21 cellular contexts compared by ENCODE assay signal in genomic region chrX:107207089-107207488, GRCh38. TPM values are rescaled to one million over a fixed set of nuclear protein-coding genes. Genes with fewer than 3 reads are reported as not detected.
DNase-seq lines count a peak whose midpoint lies in the region; ATAC-seq and TF ChIP-seq lines count a peak whose summit lies in the region.
"Had no signal": no experiment of that assay in that cellular context is flagged by ENCODE, and none has a peak within 500 bp of the region (broad histone marks: within the 10 kb centered on the region; RNA-seq: fewer than 3 reads in every experiment).

No MANE protein-coding gene starts in this region.

- no peaks in the 10 kb centered on the region for H3F3A ChIP-seq in SK-N-SH (replicated peaks; ENCODE audit: insufficient read depth)

- no peak overlapping the region for H3K9ac ChIP-seq in SK-N-SH

- peaks cover 2% of the 10 kb centered on the region for H3K27me3 Mint-ChIP-seq in IgD-negative memory B cell
- no peaks in the 10 kb centered on the region for H3K27me3 Mint-ChIP-seq in activated T-helper 17 cell treated with anti-CD3 and anti-CD28 coated beads, Interleukin-2, amount 50 U/mL, for 72 hours
- peaks cover 0 to 3% (median 0%) of the 10 kb centered on the region in 5 donors for H3K27me3 Mint-ChIP-seq in naive thymus-derived CD4-positive, alpha-beta T cell

- H3K27ac ChIP-seq in SK-N-SH (ENCODE audit: low read depth in 2 of 2, low read length in 1 of 2) = no peak overlapping the region
- H3K27ac ChIP-seq in naive thymus-derived CD4-positive, alpha-beta T cell (ENCODE audit: low read depth, low read length) = no peak overlapping the region

- DNase-seq in SK-N-SH (no peak), HEK293T (ENCODE audit: extremely low spot score) (no peak)
- no peak for DNase-seq in naive thymus-derived CD4-positive, alpha-beta T cell
- DNase-seq: AML-193, IMR-90, Kasumi-1, NCI-H446 treated with DMSO at 0.1 percent for 48 hours, RPMI8226, SHP77 had no signal

- CTCF ChIA-PET in SK-N-SH (lab: Yijun Ruan, JAX) = no interaction called here
- CTCF ChIA-PET in naive thymus-derived CD4-positive, alpha-beta T cell (lab: Charles Lee) = no interaction called here
- CTCF ChIA-PET in HEK293T (lab: Yijun Ruan, JAX) = interaction anchor here (0.6 kb wide), 1 partner anchor 959 kb away, joined by 3 read pairs; no protein-coding TSS in a partner anchor

- TF ChIP-seq CTCF in SK-N-SH (IDR thresholded peaks at IDR 0.05) = no peak

- H3K27ac Mint-ChIP-seq in IgD-negative memory B cell = peak overlapping the region in 1 of 3 donors; percentile 97
- peak overlapping the region; percentile 56 for H3K27ac Mint-ChIP-seq in activated T-helper 17 cell treated with anti-CD3 and anti-CD28 coated beads, Interleukin-2, amount 50 U/mL, for 72 hours
- H3K27ac Mint-ChIP-seq in naive thymus-derived CD4-positive, alpha-beta T cell = peak overlapping the region in 2 of 9 donors; percentile 62 to 82
- H3K27ac Mint-ChIP-seq: GM23338 had no signal

- H3K9me3 Mint-ChIP-seq in IgD-negative memory B cell = peaks cover 0 to 3% (median 0%) of the 10 kb centered on the region in 3 donors
- H3K9me3 Mint-ChIP-seq in activated T-helper 17 cell treated with anti-CD3 and anti-CD28 coated beads, Interleukin-2, amount 50 U/mL, for 72 hours = no peaks in the 10 kb centered on the region
- H3K9me3 Mint-ChIP-seq in naive thymus-derived CD4-positive, alpha-beta T cell = no peaks in the 10 kb centered on the region
- H3K9me3 Mint-ChIP-seq: GM23338 had no signal

- POLR2A ChIA-PET in SK-N-SH (lab: Yijun Ruan, JAX) = no interaction called here
- POLR2A ChIA-PET in naive thymus-derived CD4-positive, alpha-beta T cell (lab: Charles Lee) = no interaction called here
- POLR2A ChIA-PET in HEK293T (lab: Yijun Ruan, JAX) = no interaction called here

- no peak for TF ChIP-seq RAD21 in SK-N-SH (IDR thresholded peaks at IDR 0.05; ENCODE audit: low read length)

- peaks cover 0 to 8% (median 4%) of the 10 kb centered on the region in 3 donors for H3K4me1 Mint-ChIP-seq in IgD-negative memory B cell
- no peaks in the 10 kb centered on the region for H3K4me1 Mint-ChIP-seq in activated T-helper 17 cell treated with anti-CD3 and anti-CD28 coated beads, Interleukin-2, amount 50 U/mL, for 72 hours
- H3K4me1 Mint-ChIP-seq in naive thymus-derived CD4-positive, alpha-beta T cell = peaks cover 0 to 11% (median 3%) of the 10 kb centered on the region in 7 donors

- no peak for TF ChIP-seq EP300 in SK-N-SH (IDR thresholded peaks at IDR 0.05; ENCODE audit: borderline replicate concordance in 1 of 2, low read depth in 1 of 2, low read length in 1 of 2)

- peak overlapping the region in 3 of 4 donors; percentile 21 to 96 (median 37) for H3K4me3 Mint-ChIP-seq in IgD-negative memory B cell
- no peak overlapping the region for H3K4me3 Mint-ChIP-seq in activated T-helper 17 cell treated with anti-CD3 and anti-CD28 coated beads, Interleukin-2, amount 50 U/mL, for 72 hours
- H3K4me3 Mint-ChIP-seq in naive thymus-derived CD4-positive, alpha-beta T cell = peak overlapping the region in 6 of 10 donors; percentile 25 to 93 (median 90)

- 65% methylated on average over 7 of the region's 7 CpGs for WGBS in SK-N-SH (ENCODE audit: low lambda C conversion rate)

- no peaks in the 10 kb centered on the region for H3K9me2 ChIP-seq in SK-N-SH

- H3K4me3 ChIP-seq in SK-N-SH (ENCODE audit: low read depth in 2 of 2, low read length in 1 of 2) = no peak overlapping the region
- no peak overlapping the region for H3K4me3 ChIP-seq in naive thymus-derived CD4-positive, alpha-beta T cell (ENCODE audit: low read length)
- H3K4me3 ChIP-seq: GM23338 had no signal

- intact Hi-C loops in naive thymus-derived CD4-positive, alpha-beta T cell (cut with micrococcal nuclease) = loop anchor here (5.0 to 10.0 kb wide), 2 partner anchors 212 to 420 kb away; partner anchors contain the start of gene PRPS1 (in 1 of the 2)

- 0 out of 2 replicates have a peak overlapping the region, but pooled peaks have one; percentile 29 for H2AFZ ChIP-seq in SK-N-SH (ENCODE audit: low read depth)
- H2AFZ ChIP-seq: GM23338 had no signal

- no peak overlapping the region for H3K4me2 ChIP-seq in SK-N-SH
- H3K4me2 ChIP-seq: GM23338 had no signal

- no peak for ATAC-seq in SK-N-SH treated with all-trans-retinoic acid at 6 μM for 48 hours
- no peak for ATAC-seq in activated T-helper 17 cell treated with anti-CD3 and anti-CD28 coated beads, Interleukin-2, amount 50 U/mL, for 72 hours (replicated peaks)
- no peak for ATAC-seq in naive thymus-derived CD4-positive, alpha-beta T cell
- ATAC-seq in GM21381 (IDR thresholded peaks at IDR 0.05; ENCODE audit: unreplicated experiment) = no peak
- no peak for ATAC-seq in HG02642 (IDR thresholded peaks at IDR 0.05; ENCODE audit: poor library complexity, unreplicated experiment)

- peaks cover 11% of the 10 kb centered on the region; the same call in 1 of the 2 replicates for H3K27me3 ChIP-seq in SK-N-SH (ENCODE audit: insufficient read depth)
- no peaks in the 10 kb centered on the region for H3K27me3 ChIP-seq in naive thymus-derived CD4-positive, alpha-beta T cell (ENCODE audit: control insufficient read depth in 2 of 2, insufficient read depth in 2 of 2, low read length in 2 of 2)

- no peaks in the 10 kb centered on the region for H3K36me3 Mint-ChIP-seq in IgD-negative memory B cell
- no peaks in the 10 kb centered on the region for H3K36me3 Mint-ChIP-seq in activated T-helper 17 cell treated with anti-CD3 and anti-CD28 coated beads, Interleukin-2, amount 50 U/mL, for 72 hours (ENCODE audit: low read depth)
- H3K36me3 Mint-ChIP-seq in naive thymus-derived CD4-positive, alpha-beta T cell = no peaks in the 10 kb centered on the region

- H3K4me1 ChIP-seq in SK-N-SH (ENCODE audit: control insufficient read depth in 1 of 2, insufficient read depth in 2 of 2, low read depth in 1 of 2, low read length in 1 of 2) = no peaks in the 10 kb centered on the region
- no peaks in the 10 kb centered on the region for H3K4me1 ChIP-seq in naive thymus-derived CD4-positive, alpha-beta T cell (ENCODE audit: control insufficient read depth in 2 of 2, insufficient read depth in 2 of 2, low read length in 2 of 2)

- H3K79me2 ChIP-seq in SK-N-SH (ENCODE audit: insufficient read depth) = no peaks in the 10 kb centered on the region

- H3K9me3 ChIP-seq in SK-N-SH = no peaks in the 10 kb centered on the region
- H3K9me3 ChIP-seq in naive thymus-derived CD4-positive, alpha-beta T cell (ENCODE audit: control insufficient read depth in 2 of 3, low read length in 3 of 3) = no peaks in the 10 kb centered on the region
- H3K9me3 ChIP-seq: HAP-1 had no signal

- H4K20me1 ChIP-seq in SK-N-SH (ENCODE audit: insufficient read depth) = no peaks in the 10 kb centered on the region

- H3K36me3 ChIP-seq in SK-N-SH (replicated peaks in 1 of 2; ENCODE audit: control insufficient read depth in 1 of 2, insufficient read depth in 2 of 2, low read length in 1 of 2) = no peaks in the 10 kb centered on the region
- H3K36me3 ChIP-seq in naive thymus-derived CD4-positive, alpha-beta T cell (ENCODE audit: control insufficient read depth in 2 of 3, insufficient read depth in 3 of 3, low read length in 3 of 3) = no peaks in the 10 kb centered on the region
- H3K36me3 ChIP-seq: HAP-1 had no signal

TF ChIP-seq in SK-N-SH, 30 proteins besides CTCF, POLR2A, EP300 and RAD21:
- TF ChIP-seq SMC3 (IDR thresholded peaks at IDR 0.05; ENCODE audit: low read depth, low read length) = no peak
- no peak for TF ChIP-seq TCF12 (IDR thresholded peaks at IDR 0.05)

TF ChIP-seq in SK-N-SH treated with all-trans-retinoic acid at 6 μM for 48 hours, 23 proteins besides CTCF, POLR2A, EP300 and RAD21 (continues in another document):
- no peak for TF ChIP-seq ARNTL (CRISPR knock-in tag; IDR thresholded peaks at IDR 0.05; ENCODE audit: borderline replicate concordance, low read depth)

TF ChIP-seq in HEK293T, 16 proteins besides CTCF, POLR2A, EP300 and RAD21 (continues in another document):
- no peak for TF ChIP-seq SP1 (IDR thresholded peaks at IDR 0.05)
- no peak for TF ChIP-seq LEF1 (IDR thresholded peaks at IDR 0.05; ENCODE audit: borderline replicate concordance)
- no peak for TF ChIP-seq PKNOX1 (IDR thresholded peaks at IDR 0.05)
- no peak for TF ChIP-seq CTBP1 (IDR thresholded peaks at IDR 0.05; ENCODE audit: borderline replicate concordance)
- TF ChIP-seq TARDBP (IDR thresholded peaks at IDR 0.05) = no peak
- TF ChIP-seq NFRKB (IDR thresholded peaks at IDR 0.05) = no peak
- no peak for TF ChIP-seq L3MBTL2 (conservative IDR thresholded peaks at IDR 0.05)
- no peak for TF ChIP-seq FOXK2 (IDR thresholded peaks at IDR 0.05)
- TF ChIP-seq ARNT (IDR thresholded peaks at IDR 0.05) = no peak
- TF ChIP-seq SUZ12 (IDR thresholded peaks at IDR 0.05) = no peak
- no peak for TF ChIP-seq FOXM1 (IDR thresholded peaks at IDR 0.05; ENCODE audit: borderline replicate concordance)
- TF ChIP-seq ZNF384 (IDR thresholded peaks at IDR 0.05) = no peak
- no peak for TF ChIP-seq ELF4 (IDR thresholded peaks at IDR 0.05)
- TF ChIP-seq HDGF (IDR thresholded peaks at IDR 0.05; ENCODE audit: borderline replicate concordance) = no peak
- no peak for TF ChIP-seq FOXA1 (IDR thresholded peaks at IDR 0.05)

RNA-seq across cellular contexts. Expression of gene DNAAF6, which starts 0.7 kb away (rescaled TPM):
- polyA plus RNA-seq in SK-N-SH (2012; rRNA removed) = not detected in 2 replicates
- polyA plus RNA-seq in SK-N-SH (2012; cell fraction: cytosol; rRNA removed) = not detected in 2 replicates
- not detected in 2 replicates for polyA plus RNA-seq in SK-N-SH (2012; cell fraction: nucleus; rRNA removed)
- polyA plus RNA-seq in IgD-negative memory B cell = not detected
- total RNA-seq in activated T-helper 17 cell treated with anti-CD3 and anti-CD28 coated beads, Interleukin-2, amount 50 U/mL, for 72 hours = not detected
- not detected for total RNA-seq in naive thymus-derived CD4-positive, alpha-beta T cell
- polyA plus RNA-seq in naive thymus-derived CD4-positive, alpha-beta T cell = not detected
- total RNA-seq: A172, GM12878, GM23338, IMR-90, MCF 10A, PC-3 had no signal
- polyA plus RNA-seq: AG04450, GM12878, GM23338, IMR-90 had no signal

RNA-seq across cellular contexts. Expression of gene NUP62CL, which starts 0.9 kb away (rescaled TPM):
- polyA plus RNA-seq in SK-N-SH (2012; rRNA removed) (3.2 and 3.3 TPM in 2 replicates), IgD-negative memory B cell (3.1 TPM)
- polyA plus RNA-seq in SK-N-SH (2012; cell fraction: cytosol; rRNA removed) = 1.8 and 2.1 TPM in 2 replicates
- polyA plus RNA-seq in SK-N-SH (2012; cell fraction: nucleus; rRNA removed) = 4.3 and 5.0 TPM in 2 replicates
- total RNA-seq in activated T-helper 17 cell treated with anti-CD3 and anti-CD28 coated beads, Interleukin-2, amount 50 U/mL, for 72 hours = 1 to 10 TPM; 2.2 to 5.5 TPM
- total RNA-seq in naive thymus-derived CD4-positive, alpha-beta T cell = 1 to 10 TPM in 3 of 5 experiments, under 1 TPM in 2; 0.73 to 2.1 (median 1.6) TPM
- polyA plus RNA-seq in naive thymus-derived CD4-positive, alpha-beta T cell = 1 to 10 TPM in 1 of 2 donors, under 1 TPM in 1; 0.57 to 1.2 TPM
- total RNA-seq: IMR-90 had no signal
- polyA plus RNA-seq: IMR-90 had no signal
